In genomic region chr15:45166792-45167630, GRCh38 we compare ENCODE assay signal across 1 cellular context.
A peak's percentile ranks its signal among the peaks of the same experiment; 100 is the strongest.
TF ChIP-seq lines count a peak whose summit lies in the region.

No MANE protein-coding gene starts in this region.

TF ChIP-seq in HepG2, 621 proteins besides CTCF, POLR2A, EP300 and RAD21 (continued from another document and continues in another):
- TF ChIP-seq, protein P1, sequence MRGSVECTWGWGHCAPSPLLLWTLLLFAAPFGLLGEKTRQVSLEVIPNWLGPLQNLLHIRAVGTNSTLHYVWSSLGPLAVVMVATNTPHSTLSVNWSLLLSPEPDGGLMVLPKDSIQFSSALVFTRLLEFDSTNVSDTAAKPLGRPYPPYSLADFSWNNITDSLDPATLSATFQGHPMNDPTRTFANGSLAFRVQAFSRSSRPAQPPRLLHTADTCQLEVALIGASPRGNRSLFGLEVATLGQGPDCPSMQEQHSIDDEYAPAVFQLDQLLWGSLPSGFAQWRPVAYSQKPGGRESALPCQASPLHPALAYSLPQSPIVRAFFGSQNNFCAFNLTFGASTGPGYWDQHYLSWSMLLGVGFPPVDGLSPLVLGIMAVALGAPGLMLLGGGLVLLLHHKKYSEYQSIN (CRISPR knock-in tag; IDR thresholded peaks at IDR 0.05; ENCODE audit: borderline replicate concordance): no peak
- no peak for TF ChIP-seq ZNF432 (CRISPR knock-in tag; IDR thresholded peaks at IDR 0.05; ENCODE audit: borderline replicate concordance)
- TF ChIP-seq ZNF780A (CRISPR knock-in tag; IDR thresholded peaks at IDR 0.05): no peak
- no peak for TF ChIP-seq ZNF333 (CRISPR knock-in tag; IDR thresholded peaks at IDR 0.05; ENCODE audit: borderline replicate concordance)
- no peak for TF ChIP-seq ZNF552 (CRISPR knock-in tag; IDR thresholded peaks at IDR 0.05; ENCODE audit: borderline replicate concordance)
- no peak for TF ChIP-seq ZBTB8A (CRISPR knock-in tag; IDR thresholded peaks at IDR 0.05; ENCODE audit: borderline replicate concordance, low read depth)
- no peak for TF ChIP-seq CHD2 (IDR thresholded peaks at IDR 0.05; ENCODE audit: low read depth, low read length)
- TF ChIP-seq ZNF143 (CRISPR knock-in tag; IDR thresholded peaks at IDR 0.05): no peak
- no peak for TF ChIP-seq RORA (CRISPR knock-in tag; IDR thresholded peaks at IDR 0.05)
- TF ChIP-seq ZNF749 (CRISPR knock-in tag; IDR thresholded peaks at IDR 0.05; ENCODE audit: borderline replicate concordance): no peak
- no peak for TF ChIP-seq DBP (CRISPR knock-in tag; IDR thresholded peaks at IDR 0.05; ENCODE audit: not compliant biosample characterization)
- no peak for TF ChIP-seq SMARCE1 (IDR thresholded peaks at IDR 0.05; ENCODE audit: borderline replicate concordance)
- no peak for TF ChIP-seq SUZ12 (IDR thresholded peaks at IDR 0.05; ENCODE audit: low read depth, low read length)
- no peak for TF ChIP-seq CREM (IDR thresholded peaks at IDR 0.05)
- no peak for TF ChIP-seq CREM (CRISPR knock-in tag; IDR thresholded peaks at IDR 0.05)
- TF ChIP-seq HBP1 (CRISPR knock-in tag; IDR thresholded peaks at IDR 0.05; ENCODE audit: low read depth): no peak
- no peak for TF ChIP-seq ZNF44 (CRISPR knock-in tag; IDR thresholded peaks at IDR 0.05)
- no peak for TF ChIP-seq ZNF18 (CRISPR knock-in tag; IDR thresholded peaks at IDR 0.05; ENCODE audit: insufficient replicate concordance)
- TF ChIP-seq, protein P2, sequence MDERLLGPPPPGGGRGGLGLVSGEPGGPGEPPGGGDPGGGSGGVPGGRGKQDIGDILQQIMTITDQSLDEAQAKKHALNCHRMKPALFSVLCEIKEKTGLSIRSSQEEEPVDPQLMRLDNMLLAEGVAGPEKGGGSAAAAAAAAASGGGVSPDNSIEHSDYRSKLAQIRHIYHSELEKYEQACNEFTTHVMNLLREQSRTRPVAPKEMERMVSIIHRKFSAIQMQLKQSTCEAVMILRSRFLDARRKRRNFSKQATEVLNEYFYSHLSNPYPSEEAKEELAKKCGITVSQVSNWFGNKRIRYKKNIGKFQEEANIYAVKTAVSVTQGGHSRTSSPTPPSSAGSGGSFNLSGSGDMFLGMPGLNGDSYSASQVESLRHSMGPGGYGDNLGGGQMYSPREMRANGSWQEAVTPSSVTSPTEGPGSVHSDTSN (CRISPR knock-in tag; IDR thresholded peaks at IDR 0.05): no peak
- 0 out of 2 replicates have a peak, but pooled peaks have one; percentile 28 for TF ChIP-seq ZNF138 (CRISPR knock-in tag; IDR thresholded peaks at IDR 0.05; ENCODE audit: low read depth)
- no peak for TF ChIP-seq TCF12 (IDR thresholded peaks at IDR 0.05)
- TF ChIP-seq TCF12 (CRISPR knock-in tag; IDR thresholded peaks at IDR 0.05): no peak
- no peak for TF ChIP-seq MED8 (CRISPR knock-in tag; IDR thresholded peaks at IDR 0.05; ENCODE audit: insufficient replicate concordance)
- TF ChIP-seq CEBPB (IDR thresholded peaks at IDR 0.05; ENCODE audit: borderline replicate concordance, low read depth, low read length): no peak
- TF ChIP-seq FOSL2 (CRISPR knock-in tag; IDR thresholded peaks at IDR 0.05): no peak
- TF ChIP-seq ZNF10 (CRISPR knock-in tag; IDR thresholded peaks at IDR 0.05; ENCODE audit: borderline replicate concordance, low read depth): no peak
- TF ChIP-seq U2AF2 (IDR thresholded peaks at IDR 0.05; ENCODE audit: low read depth, low read length): no peak
- TF ChIP-seq, protein P3, sequence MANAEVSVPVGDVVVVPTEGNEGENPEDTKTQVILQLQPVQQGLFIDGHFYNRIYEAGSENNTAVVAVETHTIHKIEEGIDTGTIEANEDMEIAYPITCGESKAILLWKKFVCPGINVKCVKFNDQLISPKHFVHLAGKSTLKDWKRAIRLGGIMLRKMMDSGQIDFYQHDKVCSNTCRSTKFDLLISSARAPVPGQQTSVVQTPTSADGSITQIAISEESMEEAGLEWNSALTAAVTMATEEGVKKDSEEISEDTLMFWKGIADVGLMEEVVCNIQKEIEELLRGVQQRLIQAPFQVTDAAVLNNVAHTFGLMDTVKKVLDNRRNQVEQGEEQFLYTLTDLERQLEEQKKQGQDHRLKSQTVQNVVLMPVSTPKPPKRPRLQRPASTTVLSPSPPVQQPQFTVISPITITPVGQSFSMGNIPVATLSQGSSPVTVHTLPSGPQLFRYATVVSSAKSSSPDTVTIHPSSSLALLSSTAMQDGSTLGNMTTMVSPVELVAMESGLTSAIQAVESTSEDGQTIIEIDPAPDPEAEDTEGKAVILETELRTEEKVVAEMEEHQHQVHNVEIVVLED (CRISPR knock-in tag; IDR thresholded peaks at IDR 0.05; ENCODE audit: borderline replicate concordance): no peak
- TF ChIP-seq ZBTB26 (CRISPR knock-in tag; IDR thresholded peaks at IDR 0.05; ENCODE audit: borderline replicate concordance): no peak
- TF ChIP-seq TIGD3 (CRISPR knock-in tag; IDR thresholded peaks at IDR 0.05; ENCODE audit: borderline replicate concordance): no peak
- no peak for TF ChIP-seq HNRNPH1 (optimal IDR thresholded peaks at IDR 0.05; ENCODE audit: low read depth, low read length)
- TF ChIP-seq, protein P4, sequence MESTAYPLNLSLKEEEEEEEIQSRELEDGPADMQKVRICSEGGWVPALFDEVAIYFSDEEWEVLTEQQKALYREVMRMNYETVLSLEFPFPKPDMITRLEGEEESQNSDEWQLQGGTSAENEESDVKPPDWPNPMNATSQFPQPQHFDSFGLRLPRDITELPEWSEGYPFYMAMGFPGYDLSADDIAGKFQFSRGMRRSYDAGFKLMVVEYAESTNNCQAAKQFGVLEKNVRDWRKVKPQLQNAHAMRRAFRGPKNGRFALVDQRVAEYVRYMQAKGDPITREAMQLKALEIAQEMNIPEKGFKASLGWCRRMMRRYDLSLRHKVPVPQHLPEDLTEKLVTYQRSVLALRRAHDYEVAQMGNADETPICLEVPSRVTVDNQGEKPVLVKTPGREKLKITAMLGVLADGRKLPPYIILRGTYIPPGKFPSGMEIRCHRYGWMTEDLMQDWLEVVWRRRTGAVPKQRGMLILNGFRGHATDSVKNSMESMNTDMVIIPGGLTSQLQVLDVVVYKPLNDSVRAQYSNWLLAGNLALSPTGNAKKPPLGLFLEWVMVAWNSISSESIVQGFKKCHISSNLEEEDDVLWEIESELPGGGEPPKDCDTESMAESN (CRISPR knock-in tag; conservative IDR thresholded peaks at IDR 0.05): no peak
- peak; percentile 35; the same call in 1 of the 2 replicates for TF ChIP-seq KDM3A (CRISPR knock-in tag; IDR thresholded peaks at IDR 0.05; ENCODE audit: low read depth)
- no peak for TF ChIP-seq ZNF580 (CRISPR knock-in tag; IDR thresholded peaks at IDR 0.05; ENCODE audit: borderline replicate concordance, low read depth)
- TF ChIP-seq ZNF510 (CRISPR knock-in tag; IDR thresholded peaks at IDR 0.05; ENCODE audit: low read depth): no peak
- TF ChIP-seq IKZF1 (IDR thresholded peaks at IDR 0.05): no peak
- no peak for TF ChIP-seq STAT5B (CRISPR knock-in tag; IDR thresholded peaks at IDR 0.05)
- TF ChIP-seq MIXL1 (CRISPR knock-in tag; IDR thresholded peaks at IDR 0.05): no peak
- TF ChIP-seq SMYD3 (CRISPR knock-in tag; IDR thresholded peaks at IDR 0.05): no peak
- no peak; the same call in 1 of the 2 replicates for TF ChIP-seq MIER3 (CRISPR knock-in tag; IDR thresholded peaks at IDR 0.05; ENCODE audit: borderline replicate concordance)
- TF ChIP-seq ARNTL (CRISPR knock-in tag; IDR thresholded peaks at IDR 0.05): no peak
- TF ChIP-seq, protein P5, sequence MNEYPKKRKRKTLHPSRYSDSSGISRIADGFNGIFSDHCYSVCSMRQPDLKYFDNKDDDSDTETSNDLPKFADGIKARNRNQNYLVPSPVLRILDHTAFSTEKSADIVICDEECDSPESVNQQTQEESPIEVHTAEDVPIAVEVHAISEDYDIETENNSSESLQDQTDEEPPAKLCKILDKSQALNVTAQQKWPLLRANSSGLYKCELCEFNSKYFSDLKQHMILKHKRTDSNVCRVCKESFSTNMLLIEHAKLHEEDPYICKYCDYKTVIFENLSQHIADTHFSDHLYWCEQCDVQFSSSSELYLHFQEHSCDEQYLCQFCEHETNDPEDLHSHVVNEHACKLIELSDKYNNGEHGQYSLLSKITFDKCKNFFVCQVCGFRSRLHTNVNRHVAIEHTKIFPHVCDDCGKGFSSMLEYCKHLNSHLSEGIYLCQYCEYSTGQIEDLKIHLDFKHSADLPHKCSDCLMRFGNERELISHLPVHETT (CRISPR knock-in tag; conservative IDR thresholded peaks at IDR 0.05): no peak
- no peak for TF ChIP-seq FUBP1 (CRISPR knock-in tag; IDR thresholded peaks at IDR 0.05; ENCODE audit: borderline replicate concordance)
- no peak for TF ChIP-seq ZKSCAN5 (CRISPR knock-in tag; IDR thresholded peaks at IDR 0.05)
- TF ChIP-seq, protein P6, sequence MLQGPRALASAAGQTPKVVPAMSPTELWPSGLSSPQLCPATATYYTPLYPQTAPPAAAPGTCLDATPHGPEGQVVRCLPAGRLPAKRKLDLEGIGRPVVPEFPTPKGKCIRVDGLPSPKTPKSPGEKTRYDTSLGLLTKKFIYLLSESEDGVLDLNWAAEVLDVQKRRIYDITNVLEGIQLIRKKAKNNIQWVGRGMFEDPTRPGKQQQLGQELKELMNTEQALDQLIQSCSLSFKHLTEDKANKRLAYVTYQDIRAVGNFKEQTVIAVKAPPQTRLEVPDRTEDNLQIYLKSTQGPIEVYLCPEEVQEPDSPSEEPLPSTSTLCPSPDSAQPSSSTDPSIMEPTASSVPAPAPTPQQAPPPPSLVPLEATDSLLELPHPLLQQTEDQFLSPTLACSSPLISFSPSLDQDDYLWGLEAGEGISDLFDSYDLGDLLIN (CRISPR knock-in tag; IDR thresholded peaks at IDR 0.05; ENCODE audit: borderline replicate concordance): no peak
